8 cellular contexts compared by ENCODE assay signal in the genomic region with DNA sequence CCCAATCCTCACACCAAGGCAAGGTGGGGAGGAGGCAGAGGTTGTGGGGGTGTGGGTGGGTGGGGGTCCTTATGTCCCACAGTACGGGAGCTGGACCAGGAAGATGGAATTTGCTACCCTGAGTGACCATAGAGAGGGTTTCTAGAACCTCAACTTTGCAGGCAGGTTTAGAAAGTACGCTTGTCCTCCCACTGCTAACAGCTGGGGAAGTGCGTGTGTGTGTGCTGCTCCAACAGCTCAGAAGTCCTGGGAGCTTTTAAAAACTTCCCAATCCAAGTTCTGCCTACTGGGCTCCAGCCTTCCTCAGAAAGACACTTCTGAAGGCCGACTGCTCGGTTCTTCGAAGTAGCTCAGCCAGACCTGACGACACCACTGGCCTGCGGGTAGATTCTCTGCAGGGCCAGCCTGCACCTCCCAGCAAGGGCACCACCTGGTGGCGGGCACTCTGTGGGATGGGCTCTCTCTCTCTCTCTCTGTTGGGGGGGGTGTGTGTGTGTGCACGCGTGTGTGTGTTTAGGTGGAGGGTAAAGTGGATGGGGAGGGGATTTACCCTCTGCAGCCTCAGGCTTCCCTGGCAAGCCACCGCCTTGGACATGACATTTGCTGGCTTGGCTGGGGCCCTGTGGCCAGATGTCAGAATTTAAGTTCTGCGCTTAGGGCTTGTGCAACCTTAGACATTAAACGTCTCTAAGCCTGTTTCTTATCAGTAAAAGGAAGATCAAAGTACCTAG. TPM values are rescaled to one million over a fixed set of nuclear protein-coding genes. Genes with fewer than 3 reads are reported as not detected.
A peak's percentile ranks its signal among the peaks of the same experiment; 100 is the strongest.
DNase-seq lines count a peak whose midpoint lies in the region; ATAC-seq and TF ChIP-seq lines count a peak whose summit lies in the region.

No MANE protein-coding gene starts in this region.

- H3K4me1 ChIP-seq in CD4-positive, alpha-beta memory T cell (ENCODE audit: insufficient read depth, low read length), result peaks cover 22% of the 10 kb centered on the region
- peaks cover 35% of the 10 kb centered on the region for H3K4me1 ChIP-seq in vagina

- peaks cover 5% of the 10 kb centered on the region for H3K27me3 ChIP-seq in CD4-positive, alpha-beta memory T cell (ENCODE audit: insufficient read depth, low read length)
- no peaks in the 10 kb centered on the region for H3K27me3 ChIP-seq in HL-60 (ENCODE audit: insufficient read depth, poor library complexity, severe bottlenecking)
- H3K27me3 ChIP-seq in vagina, result no peaks in the 10 kb centered on the region

- TF ChIP-seq POLR2A in vagina (IDR thresholded peaks at IDR 0.05), result no peak

- H3K27ac ChIP-seq in CD4-positive, alpha-beta memory T cell (ENCODE audit: low read depth, low read length), result no peak overlapping the region
- H3K27ac ChIP-seq in HL-60 (replicated peaks) (no peak overlapping the region), vagina (peak overlapping the region; percentile 37)

- H3K4me1 Mint-ChIP-seq in CD4-positive, alpha-beta memory T cell, result peaks cover 9 to 28% (median 20%) of the 10 kb centered on the region in 4 donors
- H3K4me1 Mint-ChIP-seq in activated naive CD4-positive, alpha-beta T cell treated with anti-CD3 and anti-CD28 coated beads, Interleukin-2, amount 10 ng/mL, durations not matched to agents 7 days and 5 days, result peaks cover 24% of the 10 kb centered on the region

- CTCF ChIA-PET in CD4-positive, alpha-beta memory T cell (lab: Charles Lee; ENCODE audit: partially characterized antibody), result interaction anchor here (0.6 to 11.5 kb wide), 47 partner anchors 8 to 446 kb away, joined by 3 to 688 read pairs (median 4); partner anchors contain the start of genes EXOSC7 and ZDHHC3
- CTCF ChIA-PET in activated naive CD4-positive, alpha-beta T cell treated with anti-CD3 and anti-CD28 coated beads, Interleukin-2, amount 10 ng/mL, durations not matched to agents 7 days and 5 days (lab: Charles Lee), result interaction anchor here (0.6 to 14.3 kb wide), 37 partner anchors 10 to 450 kb away, joined by 3 to 390 read pairs (median 3); partner anchors contain the start of gene TMEM158

- H3K27me3 Mint-ChIP-seq in CD4-positive, alpha-beta memory T cell, result peaks cover 0 to 9% of the 10 kb centered on the region in 2 donors
- H3K27me3 Mint-ChIP-seq in activated naive CD4-positive, alpha-beta T cell treated with anti-CD3 and anti-CD28 coated beads, Interleukin-2, amount 10 ng/mL, durations not matched to agents 7 days and 5 days, result peaks cover 77% of the 10 kb centered on the region

- peak overlapping the region in 2 of 8 donors; percentile 21 to 29 for H3K4me3 Mint-ChIP-seq in CD4-positive, alpha-beta memory T cell
- H3K4me3 Mint-ChIP-seq in activated naive CD4-positive, alpha-beta T cell treated with anti-CD3 and anti-CD28 coated beads, Interleukin-2, amount 10 ng/mL, durations not matched to agents 7 days and 5 days, result no peak overlapping the region

- H3K36me3 Mint-ChIP-seq in CD4-positive, alpha-beta memory T cell, result no peaks in the 10 kb centered on the region
- H3K36me3 Mint-ChIP-seq in activated naive CD4-positive, alpha-beta T cell treated with anti-CD3 and anti-CD28 coated beads, Interleukin-2, amount 10 ng/mL, durations not matched to agents 7 days and 5 days, result no peaks in the 10 kb centered on the region

- ATAC-seq in Right ventricle myocardium superior (ENCODE audit: poor library complexity), result peak; percentile 98
- ATAC-seq in GM18517 (IDR thresholded peaks at IDR 0.05; ENCODE audit: unreplicated experiment), result no peak

- peak overlapping the region in 2 of 7 donors; percentile 6 to 77 for H3K27ac Mint-ChIP-seq in CD4-positive, alpha-beta memory T cell
- peak overlapping the region; percentile 24 for H3K27ac Mint-ChIP-seq in activated naive CD4-positive, alpha-beta T cell treated with anti-CD3 and anti-CD28 coated beads, Interleukin-2, amount 10 ng/mL, durations not matched to agents 7 days and 5 days

- POLR2A ChIA-PET in CD4-positive, alpha-beta memory T cell (lab: Charles Lee; ENCODE audit: partially characterized antibody), result interaction anchor here (0.6 to 4.8 kb wide), 6 partner anchors 14 to 173 kb away, joined by 3 to 40 read pairs (median 4); no protein-coding TSS in a partner anchor

- no peaks in the 10 kb centered on the region for H3K36me3 ChIP-seq in CD4-positive, alpha-beta memory T cell (ENCODE audit: insufficient read depth, low read length)
- no peaks in the 10 kb centered on the region for H3K36me3 ChIP-seq in vagina

- no peaks in the 10 kb centered on the region for H3K9me3 Mint-ChIP-seq in CD4-positive, alpha-beta memory T cell
- no peaks in the 10 kb centered on the region for H3K9me3 Mint-ChIP-seq in activated naive CD4-positive, alpha-beta T cell treated with anti-CD3 and anti-CD28 coated beads, Interleukin-2, amount 10 ng/mL, durations not matched to agents 7 days and 5 days

- peak; percentile 73 to 82 (median 76) for DNase-seq in CD4-positive, alpha-beta memory T cell
- DNase-seq in HL-60 (ENCODE audit: low read depth in 1 of 2, low spot score in 1 of 2), result peak; percentile 62 to 82
- peak; percentile 22 for DNase-seq in SKM-1 (lab: John Stamatoyannopoulos, UW; ENCODE audit: unreplicated experiment)
- peak; percentile 89 for DNase-seq in activated naive CD4-positive, alpha-beta T cell treated with anti-CD3 and anti-CD28 coated beads, Interleukin-2, amount 10 ng/mL, durations not matched to agents 7 days and 5 days
- DNase-seq in Right ventricle myocardium superior, result peak; percentile 89
- DNase-seq in renal cortical epithelial cell (ENCODE audit: low read depth), result peak; percentile 73
- DNase-seq in vagina (ENCODE audit: extremely low spot score in 2 of 2), result no peak

- TF ChIP-seq CTCF in HL-60 (IDR thresholded peaks at IDR 0.05; ENCODE audit: insufficient read depth, low read length), result peak; percentile 46
- peak; percentile 68 to 74 (median 74) for TF ChIP-seq CTCF in vagina (IDR thresholded peaks at IDR 0.05)

- H3K4me3 ChIP-seq in CD4-positive, alpha-beta memory T cell (ENCODE audit: low read length in 2 of 2), result no peak overlapping the region
- H3K4me3 ChIP-seq in HL-60 (replicated peaks; ENCODE audit: insufficient read depth, low read length) (no peak overlapping the region), vagina (no peak overlapping the region)

- H3K9me3 ChIP-seq in CD4-positive, alpha-beta memory T cell (ENCODE audit: control insufficient read depth in 1 of 2, low read length in 2 of 2), result no peaks in the 10 kb centered on the region
- H3K9me3 ChIP-seq in vagina, result no peaks in the 10 kb centered on the region

- intact Hi-C loops in CD4-positive, alpha-beta memory T cell (cut with micrococcal nuclease), result loop anchor here (1.0 to 5.0 kb wide), 4 partner anchors 44 to 447 kb away; no protein-coding TSS in a partner anchor
- intact Hi-C loops in Right ventricle myocardium superior (cut with DNase I) (loop anchor here (2.0 kb wide), 1 partner anchor 170 kb away; no protein-coding TSS in a partner anchor), vagina (cut with DNase I) (no loop called here)

RNA-seq across cellular contexts. Expression of gene TMEM158, which starts 15.6 kb away (rescaled TPM):
- total RNA-seq in CD4-positive, alpha-beta memory T cell, result not detected
- not detected for polyA plus RNA-seq in CD4-positive, alpha-beta memory T cell
- total RNA-seq in Right ventricle myocardium superior (0.48 TPM), renal cortical epithelial cell (0.35 and 6.9 TPM in 2 replicates), vagina (1.2 TPM)

Comparison
In these comparisons a context has a peak if more than half of its experiments do, and no peak if none do; other contexts are left out.
1. DNase-seq: peak in CD4-positive, alpha-beta memory T cell (5 of 5), HL-60 (2 of 2), SKM-1 (single experiment), activated naive CD4-positive, alpha-beta T cell treated with anti-CD3 and anti-CD28 coated beads, Interleukin-2, amount 10 ng/mL, durations not matched to agents 7 days and 5 days (single experiment), Right ventricle myocardium superior (single experiment) and renal cortical epithelial cell (single experiment); none in vagina (0 of 2).